In the genomic region with DNA sequence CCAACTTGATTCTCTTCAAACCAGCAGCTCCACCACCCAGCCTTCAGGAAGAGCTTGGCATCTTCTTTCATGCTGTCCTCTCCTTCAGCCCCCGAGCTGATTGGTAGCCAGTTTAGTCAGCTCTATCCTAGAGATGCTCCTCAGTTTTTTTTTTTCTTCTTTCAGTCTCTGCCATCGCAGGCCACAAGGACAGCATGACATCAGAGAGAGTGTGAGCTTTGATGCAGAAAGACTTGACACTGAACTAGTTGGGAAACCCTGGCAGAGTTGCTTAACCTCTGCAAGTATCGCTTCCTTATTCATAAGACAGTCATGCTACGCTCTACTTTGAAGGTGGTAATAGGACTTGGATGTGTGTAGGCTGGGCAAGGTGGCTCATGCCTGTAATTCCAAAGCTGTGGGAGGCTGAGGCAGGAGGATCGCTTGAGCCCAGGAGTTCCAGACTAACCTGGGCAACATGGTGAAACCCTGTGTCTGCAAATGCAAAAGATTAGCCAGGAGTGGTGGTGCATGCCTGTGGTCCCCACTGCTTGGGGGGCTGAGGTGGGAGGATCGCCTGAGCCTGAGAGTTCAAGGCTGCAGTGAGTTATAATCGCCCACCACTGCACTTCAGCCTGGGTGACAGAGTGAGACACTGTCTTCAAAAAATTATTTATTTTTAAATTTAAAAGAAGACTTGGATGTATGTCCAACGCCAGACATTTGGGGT, we compare ENCODE assay signal across 8 cellular contexts. TPM values are rescaled to one million over a fixed set of nuclear protein-coding genes. Genes with fewer than 3 reads are reported as not detected.
DNase-seq lines count a peak whose midpoint lies in the region; ATAC-seq and TF ChIP-seq lines count a peak whose summit lies in the region.

No MANE protein-coding gene starts in this region.

- H3K9me3 ChIP-seq in T-helper 17 cell (ENCODE audit: control insufficient read depth, low read length, poor library complexity, severe bottlenecking) (no peaks in the 10 kb centered on the region), gastrocnemius medialis (no peaks in the 10 kb centered on the region), hepatocyte (ENCODE audit: low read depth) (no peaks in the 10 kb centered on the region)

- DNase-seq in T-helper 17 cell = no peak
- DNase-seq in gastrocnemius medialis = peak in 1 of 2 donors; percentile 31
- DNase-seq in RWPE1 (ENCODE audit: low spot score) = no peak
- DNase-seq in cerebellar cortex (ENCODE audit: low spot score) = no peak
- no peak for DNase-seq in hepatocyte (ENCODE audit: low spot score)
- no peak for DNase-seq in NCI-H1694 treated with DMSO at 0.1 percent for 48 hours (lab: John Stamatoyannopoulos, UW)

- H3K4me1 Mint-ChIP-seq in T-helper 17 cell = peaks cover 9% of the 10 kb centered on the region

- CTCF ChIA-PET in RWPE1 (lab: Yijun Ruan, JAX) = interaction anchor here (0.6 to 0.7 kb wide), 2 partner anchors 38 to 1003 kb away, joined by 3 read pairs; no protein-coding TSS in a partner anchor

- TF ChIP-seq CTCF in gastrocnemius medialis (IDR thresholded peaks at IDR 0.05 in 4 of 5, conservative IDR thresholded peaks at IDR 0.05 in 1 of 5) (no peak), RWPE1 (conservative IDR thresholded peaks at IDR 0.05; ENCODE audit: low read depth) (no peak), hepatocyte (IDR thresholded peaks at IDR 0.05; ENCODE audit: poor library complexity) (no peak)

- in situ Hi-C loops in gastrocnemius medialis (cut with MboI; ENCODE audit: low sequenced_read_pairs in 4 of 4) = no loop called here

- peak; percentile 84 for ATAC-seq in GM19025 (IDR thresholded peaks at IDR 0.05; ENCODE audit: low read depth, unreplicated experiment)
- ATAC-seq in HG02885 (IDR thresholded peaks at IDR 0.05; ENCODE audit: poor library complexity, unreplicated experiment) = peak; percentile 67
- peak; percentile 56 for ATAC-seq in T-helper 17 cell
- peak; percentile 17 to 34 for ATAC-seq in gastrocnemius medialis

- no peaks in the 10 kb centered on the region for H4K20me1 ChIP-seq in hepatocyte (ENCODE audit: insufficient read depth, poor library complexity, severe bottlenecking)

- no peaks in the 10 kb centered on the region for H3K9me2 ChIP-seq in hepatocyte (replicated peaks; ENCODE audit: insufficient read depth)

- H3K36me3 Mint-ChIP-seq in T-helper 17 cell (ENCODE audit: low read depth) = peaks cover 3% of the 10 kb centered on the region

- TF ChIP-seq POLR2A in gastrocnemius medialis (IDR thresholded peaks at IDR 0.05) = no peak

- H3K27me3 Mint-ChIP-seq in T-helper 17 cell = peaks cover 82% of the 10 kb centered on the region

- H3K4me3 Mint-ChIP-seq in T-helper 17 cell = no peak overlapping the region

- H3K4me3 ChIP-seq in gastrocnemius medialis (no peak overlapping the region), hepatocyte (no peak overlapping the region)

- POLR2A ChIA-PET in RWPE1 (lab: Yijun Ruan, JAX; ENCODE audit: low non-redundant PET) = no interaction called here

- no peak overlapping the region for H3K27ac Mint-ChIP-seq in T-helper 17 cell

- no peaks in the 10 kb centered on the region for H3K79me2 ChIP-seq in hepatocyte

- intact Hi-C loops in gastrocnemius medialis (cut with DNase I; ENCODE audit: low total_unique reads) = no loop called here

- H2AFZ ChIP-seq in hepatocyte = no peak overlapping the region

- no peak overlapping the region for H3K4me2 ChIP-seq in hepatocyte

- H3K4me1 ChIP-seq in gastrocnemius medialis = no peaks in the 10 kb centered on the region
- H3K4me1 ChIP-seq in hepatocyte (ENCODE audit: insufficient read depth) = no peaks in the 10 kb centered on the region

- WGBS in hepatocyte (ENCODE audit: low lambda C conversion rate, missing lambda C conversion rate) = 84% methylated on average over 8 of the region's 8 CpGs

- no peaks in the 10 kb centered on the region for H3K27me3 ChIP-seq in gastrocnemius medialis
- no peaks in the 10 kb centered on the region for H3K27me3 ChIP-seq in hepatocyte

- H3K36me3 ChIP-seq in gastrocnemius medialis = no peaks in the 10 kb centered on the region
- no peaks in the 10 kb centered on the region for H3K36me3 ChIP-seq in hepatocyte (replicated peaks; ENCODE audit: insufficient read depth, low read depth)

- H3K27ac ChIP-seq in gastrocnemius medialis (no peak overlapping the region), RWPE1 (no peak overlapping the region), hepatocyte (no peak overlapping the region)

RNA-seq across cellular contexts. Expression of gene CD300LB, which starts 2.6 kb away (rescaled TPM):
- 1 to 10 TPM in 1 of 2 donors, under 1 TPM in 1; 0.34 to 1.4 TPM for total RNA-seq in T-helper 17 cell
- under 1 TPM in 1 of 4 donors, not detected in 3; 0.16 TPM for total RNA-seq in gastrocnemius medialis
- total RNA-seq in hepatocyte = not detected in 2 replicates
- polyA plus RNA-seq in hepatocyte = not detected in 2 replicates

RNA-seq across cellular contexts. Expression of gene CD300C, which starts 17.3 kb away (rescaled TPM):
- total RNA-seq in T-helper 17 cell (1 to 10 TPM in 1 of 2 donors, under 1 TPM in 1; 0.37 to 1.2 TPM), gastrocnemius medialis (under 1 TPM in 1 of 4 donors, not detected in 3; 0.16 TPM), hepatocyte (0.43 TPM in 1 of 2 replicates, not detected in the other)
- 0.47 and 0.96 TPM in 2 replicates for polyA plus RNA-seq in hepatocyte

RNA-seq across cellular contexts. Expression of gene CD300H, which starts 38.7 kb away (rescaled TPM):
- not detected for total RNA-seq in T-helper 17 cell
- total RNA-seq in gastrocnemius medialis = not detected
- 0.67 TPM in 1 of 2 replicates, not detected in the other for total RNA-seq in hepatocyte
- polyA plus RNA-seq in hepatocyte = 0.28 TPM in 1 of 2 replicates, not detected in the other

Comparison
In these comparisons a context has a peak if more than half of its experiments do, and no peak if none do; other contexts are left out.
1. ATAC-seq: peak in every context shown above with its lines; median percentile 84 in GM19025; 67 in HG02885; 56 in T-helper 17 cell; 26 in gastrocnemius medialis.